16 cellular contexts compared by ENCODE assay signal in the genomic region with DNA sequence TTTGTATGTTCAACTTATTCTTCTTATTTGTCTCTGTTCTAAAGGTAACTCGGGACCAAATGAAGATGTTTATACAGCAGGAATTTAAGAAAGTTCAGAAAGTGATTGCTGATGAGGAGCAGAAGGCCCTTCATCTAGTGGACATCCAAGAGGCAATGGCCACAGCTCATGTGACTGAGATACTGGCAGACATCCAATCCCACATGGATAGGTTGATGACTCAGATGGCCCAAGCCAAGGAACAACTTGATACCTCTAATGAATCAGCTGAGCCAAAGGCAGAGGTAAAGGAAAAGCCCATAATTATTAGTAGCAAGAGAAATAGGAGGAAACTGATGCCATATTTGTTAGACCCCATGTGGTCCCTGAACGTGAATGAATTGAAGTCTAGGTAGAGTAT.
A peak's percentile ranks its signal among the peaks of the same experiment; 100 is the strongest.
DNase-seq lines count a peak whose midpoint lies in the region; ATAC-seq and TF ChIP-seq lines count a peak whose summit lies in the region.
"Had no signal": no experiment of that assay in that cellular context is flagged by ENCODE, and none has a peak within 500 bp of the region (broad histone marks: within the 10 kb centered on the region; RNA-seq: fewer than 3 reads in every experiment).

No MANE protein-coding gene starts in this region.

- ATAC-seq in PC-3 = peak; percentile 55
- no peak for ATAC-seq in GM21526 (IDR thresholded peaks at IDR 0.05; ENCODE audit: low FRiP score, unreplicated experiment)
- ATAC-seq: activated CD4-positive, CD25-positive, alpha-beta regulatory T cell treated with anti-CD3 and anti-CD28 coated beads, Interleukin-2, amount 50 U/mL, for 24 hours; body of pancreas had no signal

- intact Hi-C loops in PC-3 (cut with micrococcal nuclease) = loop anchor here (10.0 kb wide), 1 partner anchor 69 kb away; no protein-coding TSS in a partner anchor

- H3K9me3 ChIP-seq in PC-3 (ENCODE audit: low read length) (no peaks in the 10 kb centered on the region), trophoblast cell (ENCODE audit: insufficient read depth, low read depth, low read length) (no peaks in the 10 kb centered on the region)
- H3K9me3 ChIP-seq: body of pancreas had no signal

- H3K14ac ChIP-seq in trophoblast cell (ENCODE audit: low read length) = no peak overlapping the region

- H3K27ac Mint-ChIP-seq in mesothelial cell of epicardium = no peak overlapping the region
- H3K27ac Mint-ChIP-seq: activated T-cell treated with anti-CD3 and anti-CD28 coated beads, Interleukin-2, amount 50 U/mL, for 24 hours had no signal

- H3K27ac ChIP-seq in PC-3 (ENCODE audit: low read length) (no peak overlapping the region), epithelial cell of prostate (no peak overlapping the region), trophoblast cell (ENCODE audit: low read depth, low read length) (no peak overlapping the region)
- H3K27ac ChIP-seq: body of pancreas, tibial nerve had no signal

- H3K4me3 ChIP-seq in PC-3 (ENCODE audit: low read length) (no peak overlapping the region), retinal pigment epithelial cell (ENCODE audit: low read length) (no peak overlapping the region), trophoblast cell (ENCODE audit: low read depth, low read length) (no peak overlapping the region)
- H3K4me3 ChIP-seq: body of pancreas, tibial nerve had no signal

- no peak overlapping the region for H2AK5ac ChIP-seq in trophoblast cell (ENCODE audit: low read length)

- peaks cover 18% of the 10 kb centered on the region for H3K9me3 Mint-ChIP-seq in mesothelial cell of epicardium

- peaks cover 44% of the 10 kb centered on the region for H3K36me3 Mint-ChIP-seq in mesothelial cell of epicardium

- H3K4me1 Mint-ChIP-seq in mesothelial cell of epicardium = no peaks in the 10 kb centered on the region

- no peaks in the 10 kb centered on the region for H3K79me1 ChIP-seq in trophoblast cell (ENCODE audit: low read length)

- no peaks in the 10 kb centered on the region for H3K27me3 Mint-ChIP-seq in mesothelial cell of epicardium (ENCODE audit: low read depth)
- H3K27me3 Mint-ChIP-seq: activated T-cell treated with anti-CD3 and anti-CD28 coated beads, Interleukin-2, amount 50 U/mL, for 24 hours; naive B cell had no signal

- peak; percentile 40 for DNase-seq in DMS53 (lab: John Stamatoyannopoulos, UW)
- DNase-seq in DMS53 treated with DMSO at 0.1 percent for 48 hours (lab: John Stamatoyannopoulos, UW; ENCODE audit: unreplicated experiment) = no peak
- peak; percentile 72 for DNase-seq in PC-3
- peak; percentile 22 for DNase-seq in epithelial cell of prostate (ENCODE audit: low read depth, low spot score)
- DNase-seq in retinal pigment epithelial cell (ENCODE audit: low read depth) = peak; percentile 23
- DNase-seq in mesothelial cell of epicardium (ENCODE audit: low spot score in 2 of 2, unreplicated experiment in 2 of 2) = no peak
- DNase-seq in trophoblast cell = no peak
- DNase-seq: 8988T; activated T-cell treated with anti-CD3 and anti-CD28 coated beads, Interleukin-2, amount 50 U/mL, for 24 hours; naive B cell; NCI-H510A treated with DMSO at 0.1 percent for 48 hours; SHP77 had no signal

- H3K4me2 ChIP-seq in PC-3 (ENCODE audit: low read length) (no peak overlapping the region), trophoblast cell (ENCODE audit: low read length) (no peak overlapping the region)

- H3K18ac ChIP-seq in trophoblast cell (ENCODE audit: low read length) = no peak overlapping the region

- no peaks in the 10 kb centered on the region for H3F3A ChIP-seq in PC-3 (ENCODE audit: low read length, unreplicated experiment)

- no peak overlapping the region for H3K4me3 Mint-ChIP-seq in mesothelial cell of epicardium
- H3K4me3 Mint-ChIP-seq: activated T-cell treated with anti-CD3 and anti-CD28 coated beads, Interleukin-2, amount 50 U/mL, for 24 hours; naive B cell had no signal

- H3K79me2 ChIP-seq in PC-3 (ENCODE audit: low read length) = peaks cover 16% of the 10 kb centered on the region
- H3K79me2 ChIP-seq in trophoblast cell (ENCODE audit: control insufficient read depth, insufficient read depth, low read length, poor library complexity) = no peaks in the 10 kb centered on the region

- peaks cover 7% of the 10 kb centered on the region; the same call in 1 of the 2 replicates for H4K20me1 ChIP-seq in PC-3 (ENCODE audit: low read length)

- H3K9me2 ChIP-seq in PC-3 (replicated peaks; ENCODE audit: low read length) = no peaks in the 10 kb centered on the region

- no peak overlapping the region for H4K8ac ChIP-seq in trophoblast cell (ENCODE audit: low read depth, low read length)

- H2BK120ac ChIP-seq in trophoblast cell (ENCODE audit: insufficient read depth, low read length, poor library complexity) = no peak overlapping the region

- H4K12ac ChIP-seq in trophoblast cell (ENCODE audit: low read depth, low read length) = no peak overlapping the region

- H4K91ac ChIP-seq in trophoblast cell (ENCODE audit: low read depth, low read length) = no peak overlapping the region

- H3K27me3 ChIP-seq in PC-3 (ENCODE audit: low read length) = no peaks in the 10 kb centered on the region
- no peaks in the 10 kb centered on the region for H3K27me3 ChIP-seq in trophoblast cell (ENCODE audit: insufficient read depth, low read length)
- H3K27me3 ChIP-seq: body of pancreas, tibial nerve had no signal

- WGBS in trophoblast cell (ENCODE audit: extremely low coverage, insufficient coverage, insufficient read length) = no CpG with 5 or more reads among the region's 2 CpGs

- no peak for TF ChIP-seq CTCF in PC-3 (conservative IDR thresholded peaks at IDR 0.05; ENCODE audit: low read depth, low read length)
- TF ChIP-seq CTCF in retinal pigment epithelial cell (conservative IDR thresholded peaks at IDR 0.05; ENCODE audit: low read depth, low read length) = no peak
- no peak for TF ChIP-seq CTCF in mesothelial cell of epicardium (IDR thresholded peaks at IDR 0.05; ENCODE audit: unreplicated experiment)

- no peak overlapping the region for H2AFZ ChIP-seq in PC-3 (ENCODE audit: low read length)
- no peak overlapping the region for H2AFZ ChIP-seq in trophoblast cell (ENCODE audit: insufficient read depth, low read length, poor library complexity)

- H3K36me3 ChIP-seq in PC-3 (ENCODE audit: low read depth, low read length) (peaks cover 32% of the 10 kb centered on the region), trophoblast cell (ENCODE audit: control insufficient read depth in 1 of 2, insufficient read depth in 2 of 2, low read length in 2 of 2) (peaks cover 2% of the 10 kb centered on the region in 2 experiments)

- H3K9ac ChIP-seq in PC-3 (ENCODE audit: low read length) (no peak overlapping the region), trophoblast cell (ENCODE audit: low read length) (no peak overlapping the region)

- POLR2A ChIA-PET in PC-3 (lab: Charles Lee; ENCODE audit: unreplicated experiment) = no interaction called here

- peaks cover 10% of the 10 kb centered on the region for H3K4me1 ChIP-seq in PC-3 (ENCODE audit: insufficient read depth, low read length)
- H3K4me1 ChIP-seq in trophoblast cell (ENCODE audit: control insufficient read depth in 1 of 2, insufficient read depth in 2 of 2, low read length in 2 of 2) = peaks cover 3 to 4% of the 10 kb centered on the region in 2 experiments

- CTCF ChIA-PET in PC-3 (lab: Charles Lee) = interaction anchor here (1.0 kb wide), 1 partner anchor 96 kb away, joined by 5 read pairs; no protein-coding TSS in a partner anchor

- BruUV-seq in PC-3 (replicated peaks; lab: Mats Ljungman, UMichigan) = no TSS peak

- no peak overlapping the region for H3K4ac ChIP-seq in trophoblast cell (ENCODE audit: low read depth, low read length)

- H2BK12ac ChIP-seq in trophoblast cell (ENCODE audit: low read length) = no peak overlapping the region

- H3K23ac ChIP-seq in trophoblast cell (ENCODE audit: low read length) = no peak overlapping the region

- no peak overlapping the region for H2BK5ac ChIP-seq in trophoblast cell (ENCODE audit: low read depth, low read length, poor library complexity)

Comparison
In these comparisons a context has a peak if more than half of its experiments do, and no peak if none do; other contexts are left out.
1. DNase-seq: peak in DMS53 (single experiment), PC-3 (single experiment), epithelial cell of prostate (single experiment) and retinal pigment epithelial cell (single experiment); none in DMS53 treated with DMSO at 0.1 percent for 48 hours (single experiment), mesothelial cell of epicardium (0 of 2) and trophoblast cell (0 of 2).